ENCODE assay signal across 8 cellular contexts in the genomic region with DNA sequence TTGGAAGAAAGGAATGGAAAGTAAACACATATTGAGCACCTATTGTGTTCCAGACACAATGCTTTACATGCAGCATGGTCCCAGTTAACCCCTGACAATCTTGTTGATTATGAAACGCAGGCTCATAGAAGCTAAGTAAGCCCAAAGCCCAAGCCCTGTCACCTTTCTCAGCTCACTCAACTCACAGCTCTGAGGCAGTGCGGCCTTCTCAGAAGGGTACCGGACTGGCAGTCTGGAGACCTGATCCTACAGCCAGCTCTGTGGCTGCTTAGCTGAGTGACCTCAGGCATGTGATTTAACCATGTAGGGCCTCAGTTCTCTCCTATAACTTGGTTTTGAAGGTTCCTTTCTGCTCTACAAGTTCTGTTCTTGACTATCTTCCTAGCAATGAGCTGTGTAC. TPM values are rescaled to one million over a fixed set of nuclear protein-coding genes. Genes with fewer than 3 reads are reported as not detected.
DNase-seq lines count a peak whose midpoint lies in the region; ATAC-seq, FAIRE-seq and TF ChIP-seq lines count a peak whose summit lies in the region.

No MANE protein-coding gene starts in this region.

- no peak for TF ChIP-seq CTCF in heart right ventricle (IDR thresholded peaks at IDR 0.05)
- no peak for TF ChIP-seq CTCF in uterus (IDR thresholded peaks at IDR 0.05)
- TF ChIP-seq CTCF in pancreas (IDR thresholded peaks at IDR 0.05) = no peak

- ATAC-seq in heart right ventricle = peak in 1 of 8 donors; percentile 13
- ATAC-seq in Right ventricle myocardium superior (ENCODE audit: poor library complexity) = no peak
- ATAC-seq in pancreas = no peak

- H3K4me1 ChIP-seq in heart right ventricle (peaks cover 4 to 42% (median 18%) of the 10 kb centered on the region in 9 donors), adipocyte (ENCODE audit: control insufficient read depth, insufficient read depth, low read length) (peaks cover 11% of the 10 kb centered on the region), muscle layer of colon (ENCODE audit: insufficient read depth, low read length) (peaks cover 19% of the 10 kb centered on the region), uterus (peaks cover 0 to 3% of the 10 kb centered on the region in 2 donors), pancreas (peaks cover 0 to 7% (median 5%) of the 10 kb centered on the region in 3 donors)

- H3K9me3 ChIP-seq in heart right ventricle = no peaks in the 10 kb centered on the region
- no peaks in the 10 kb centered on the region for H3K9me3 ChIP-seq in adipocyte (ENCODE audit: control insufficient read depth, low read length)
- H3K9me3 ChIP-seq in muscle layer of colon (ENCODE audit: low read length) = no peaks in the 10 kb centered on the region
- H3K9me3 ChIP-seq in uterus = no peaks in the 10 kb centered on the region
- H3K9me3 ChIP-seq in pancreas = no peaks in the 10 kb centered on the region

- 81 to 91% methylated on average over 3 of the region's 3 CpGs for WGBS in heart right ventricle, 2 donors
- WGBS in pancreas, 2 donors = 79 to 84% methylated on average over 3 of the region's 3 CpGs

- no peak for TF ChIP-seq POLR2A in uterus (IDR thresholded peaks at IDR 0.05)

- H3K27ac ChIP-seq in heart right ventricle = peak overlapping the region in 7 of 10 donors; percentile 83 to 99 (median 90)
- peak overlapping the region; percentile 95 for H3K27ac ChIP-seq in muscle layer of colon (ENCODE audit: low read depth, low read length)
- peak overlapping the region; percentile 92 to 98 for H3K27ac ChIP-seq in uterus
- H3K27ac ChIP-seq in pancreas = peak overlapping the region in 1 of 4 donors; percentile 89

- H3K9ac ChIP-seq in adipocyte (ENCODE audit: low read length) (no peak overlapping the region), muscle layer of colon (ENCODE audit: low read length) (no peak overlapping the region)

- H3K4me3 ChIP-seq in heart right ventricle (peak overlapping the region in 6 of 10 donors; percentile 59 to 84 (median 68)), adipocyte (ENCODE audit: low read length) (peak overlapping the region; percentile 85), muscle layer of colon (ENCODE audit: low read depth in 1 of 2, low read length in 2 of 2) (peak overlapping the region in 1 of 2 donors; percentile 79), uterus (peak overlapping the region; percentile 56 to 88), pancreas (peak overlapping the region in 2 of 4 donors; percentile 48 to 59)

- intact Hi-C loops in heart right ventricle (cut with DNase I) = loop anchor here in 1 of 10 donors (5.0 kb wide), 1 partner anchor 142 kb away; no protein-coding TSS in a partner anchor
- intact Hi-C loops in Right ventricle myocardium superior (cut with DNase I) = no loop called here
- intact Hi-C loops in uterus (cut with DNase I; ENCODE audit: low total_unique reads) = no loop called here
- intact Hi-C loops in head of caudate nucleus (cut with DNase I) = no loop called here
- intact Hi-C loops in pancreas (cut with DNase I) = loop anchor here in 1 of 3 donors (10.0 kb wide), 1 partner anchor 505 kb away; no protein-coding TSS in a partner anchor

- no peak for FAIRE-seq in pancreas (lab: Jason Lieb, UNC)

- DNase-seq in heart right ventricle (no peak), Right ventricle myocardium superior (no peak), adipocyte (ENCODE audit: low read depth) (no peak), uterus (no peak), head of caudate nucleus (no peak), D341Med (ENCODE audit: low spot score) (no peak), pancreas (no peak)

- H3K27me3 ChIP-seq in heart right ventricle = no peaks in the 10 kb centered on the region
- H3K27me3 ChIP-seq in adipocyte (replicated peaks; ENCODE audit: control insufficient read depth, insufficient read depth, low read length) = no peaks in the 10 kb centered on the region
- H3K27me3 ChIP-seq in muscle layer of colon (ENCODE audit: control insufficient read depth in 1 of 2, insufficient read depth in 2 of 2, low read length in 2 of 2) = no peaks in the 10 kb centered on the region
- H3K27me3 ChIP-seq in uterus = no peaks in the 10 kb centered on the region
- no peaks in the 10 kb centered on the region for H3K27me3 ChIP-seq in pancreas

- H3K36me3 ChIP-seq in heart right ventricle (peaks cover 0 to 8% (median 0%) of the 10 kb centered on the region in 9 donors), adipocyte (ENCODE audit: control insufficient read depth, insufficient read depth, low read length, severe bottlenecking) (no peaks in the 10 kb centered on the region), muscle layer of colon (ENCODE audit: insufficient read depth, low read length) (no peaks in the 10 kb centered on the region), uterus (no peaks in the 10 kb centered on the region), pancreas (no peaks in the 10 kb centered on the region)

RNA-seq across cellular contexts. Expression of a gene that starts 0.5 kb away (rescaled TPM):
- 1 to 10 TPM; 1.5 to 4.7 (median 3.5) TPM for total RNA-seq in heart right ventricle
- polyA plus RNA-seq in heart right ventricle = 1 to 10 TPM; 1.4 to 2.2 TPM
- total RNA-seq in Right ventricle myocardium superior = 3.3 TPM
- 10 to 100 TPM in 1 of 4 donors, 1 to 10 TPM in 3; 4.1 to 13.4 (median 6.9) TPM for total RNA-seq in uterus
- total RNA-seq in pancreas = 1 to 10 TPM; 1.1 to 7.0 (median 2.7) TPM
- polyA plus RNA-seq in pancreas = 1 to 10 TPM; 1.8 to 2.8 TPM

RNA-seq across cellular contexts. Expression of a gene that starts 14.7 kb away (rescaled TPM):
- total RNA-seq in heart right ventricle = 1 to 10 TPM in 9 of 10 donors, under 1 TPM in 1; 0.42 to 8.7 (median 2.1) TPM
- polyA plus RNA-seq in heart right ventricle = 1 to 10 TPM; 2.5 TPM
- 1.0 TPM for total RNA-seq in Right ventricle myocardium superior
- 1 to 10 TPM in 3 of 4 donors, not detected in 1; 1.2 to 3.9 (median 3.5) TPM for total RNA-seq in uterus
- total RNA-seq in pancreas = 1 to 10 TPM; 1.8 to 4.4 (median 2.7) TPM
- polyA plus RNA-seq in pancreas = 10 to 100 TPM in 1 of 2 donors, 1 to 10 TPM in 1; 8.0 to 19.3 TPM
